17 cellular contexts compared by ENCODE assay signal in the genomic region with DNA sequence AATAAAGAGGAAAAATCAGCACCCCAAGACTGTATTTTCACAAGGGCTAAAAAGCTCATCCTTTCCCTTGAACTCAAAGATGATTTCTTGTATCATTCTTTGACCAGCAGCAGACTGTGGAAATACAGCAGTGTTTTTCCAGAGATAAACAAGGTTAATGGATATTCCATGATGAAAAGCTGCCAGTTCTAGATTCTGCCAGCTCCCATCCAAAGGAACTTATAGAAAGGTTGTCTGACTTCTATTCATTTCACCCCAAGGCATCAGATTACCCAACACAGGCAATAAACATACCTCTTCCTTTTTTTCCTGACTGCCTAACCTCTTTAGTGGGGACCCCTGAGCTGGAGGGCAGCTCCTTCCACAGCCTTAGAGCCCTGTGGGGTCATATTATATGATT.
DNase-seq lines count a peak whose midpoint lies in the region; ATAC-seq, FAIRE-seq and TF ChIP-seq lines count a peak whose summit lies in the region.
"Had no signal": no experiment of that assay in that cellular context is flagged by ENCODE, and none has a peak within 500 bp of the region (broad histone marks: within the 10 kb centered on the region; RNA-seq: fewer than 3 reads in every experiment).

No MANE protein-coding gene starts in this region.

- H2AFZ ChIP-seq in IMR-90 (replicated peaks; ENCODE audit: low read length, poor library complexity) (no peak overlapping the region), keratinocyte (ENCODE audit: control insufficient read depth, low read length) (no peak overlapping the region), PC-9 (no peak overlapping the region)

- H2BK20ac ChIP-seq in IMR-90 (ENCODE audit: low read depth, low read length): peak overlapping the region; percentile 89

- no peaks in the 10 kb centered on the region for H3K9me2 ChIP-seq in PC-9 (ENCODE audit: insufficient read depth)

- H3K27ac ChIP-seq in IMR-90 (ENCODE audit: insufficient read depth, low read length) (peak overlapping the region; percentile 92), keratinocyte (ENCODE audit: control insufficient read depth, insufficient read depth, low read length) (peak overlapping the region; percentile 94), PC-9 (no peak overlapping the region)

- H3F3A ChIP-seq in PC-9 (ENCODE audit: insufficient read depth, low read depth): no peaks in the 10 kb centered on the region

- H3K79me2 ChIP-seq in keratinocyte (ENCODE audit: control insufficient read depth, insufficient read depth, low read length) (no peaks in the 10 kb centered on the region), PC-9 (ENCODE audit: low read depth) (no peaks in the 10 kb centered on the region)

- no peaks in the 10 kb centered on the region for H4K20me1 ChIP-seq in IMR-90 (ENCODE audit: insufficient read depth, low read length)
- H4K20me1 ChIP-seq in keratinocyte (ENCODE audit: control insufficient read depth, extremely low read depth, insufficient read depth, low read length): no peaks in the 10 kb centered on the region
- H4K20me1 ChIP-seq in PC-9 (ENCODE audit: insufficient read depth): no peaks in the 10 kb centered on the region

- peak overlapping the region; percentile 63 to 71 for H4K8ac ChIP-seq in IMR-90 (ENCODE audit: low read depth in 2 of 2, low read length in 2 of 2)

- TF ChIP-seq CTCF in IMR-90 (conservative IDR thresholded peaks at IDR 0.05; ENCODE audit: low read depth, low read length) (no peak), bronchial epithelial cell (IDR thresholded peaks at IDR 0.05; ENCODE audit: insufficient read depth, low read length, severe bottlenecking) (no peak), keratinocyte (optimal IDR thresholded peaks at IDR 0.05 in 1 of 3, IDR thresholded peaks at IDR 0.05 in 1 of 3, conservative IDR thresholded peaks at IDR 0.05 in 1 of 3; ENCODE audit: extremely low read depth in 1 of 3, insufficient read depth in 2 of 3, low read length in 3 of 3) (no peak), PC-9 (conservative IDR thresholded peaks at IDR 0.05) (no peak)

- no peak for FAIRE-seq in bronchial epithelial cell (lab: Jason Lieb, UNC)
- peak; percentile 72 for FAIRE-seq in keratinocyte (lab: Jason Lieb, UNC)
- FAIRE-seq: A549, D721Med, GM12892, GM19239, K562 had no signal

- H3K36me3 ChIP-seq in IMR-90 (ENCODE audit: control insufficient read depth, insufficient read depth, low read length) (no peaks in the 10 kb centered on the region), bronchial epithelial cell (ENCODE audit: control insufficient read depth, insufficient read depth, low read length) (no peaks in the 10 kb centered on the region), keratinocyte (ENCODE audit: control insufficient read depth in 2 of 2, extremely low read depth in 1 of 2, insufficient read depth in 2 of 2, low read length in 2 of 2) (no peaks in the 10 kb centered on the region), PC-9 (ENCODE audit: low read depth) (no peaks in the 10 kb centered on the region)

- peak overlapping the region; percentile 96 for H2BK5ac ChIP-seq in IMR-90 (ENCODE audit: low read depth, low read length, poor library complexity, severe bottlenecking)

- H3K23ac ChIP-seq in IMR-90 (ENCODE audit: low read depth, low read length): peak overlapping the region; percentile 39; the same call in 1 of the 2 replicates

- intact Hi-C loops in IMR-90 (cut with micrococcal nuclease) (no loop called here), PC-9 (cut with micrococcal nuclease; ENCODE audit: unreplicated experiment) (no loop called here)

- H4K5ac ChIP-seq in IMR-90 (ENCODE audit: low read depth, low read length): peak overlapping the region; percentile 96

- peak overlapping the region; percentile 91; the same call in 2 of the 3 replicates for H2BK15ac ChIP-seq in IMR-90 (ENCODE audit: low read depth, low read length)

- no peak for TF ChIP-seq POLR2A in IMR-90 (IDR thresholded peaks at IDR 0.05; ENCODE audit: low read depth, low read length)

- H3K9me1 ChIP-seq in IMR-90 (ENCODE audit: insufficient read depth, low read length) (no peaks in the 10 kb centered on the region), keratinocyte (ENCODE audit: control insufficient read depth, extremely low read depth, insufficient read depth, low read length) (no peaks in the 10 kb centered on the region)

- H3K9me3 ChIP-seq in IMR-90 (ENCODE audit: control insufficient read depth, insufficient read depth, low read length) (no peaks in the 10 kb centered on the region; the same call in 1 of the 2 replicates), keratinocyte (ENCODE audit: control insufficient read depth, low read depth, low read length) (peaks cover 15% of the 10 kb centered on the region), PC-9 (ENCODE audit: insufficient read depth, low read depth) (no peaks in the 10 kb centered on the region; the same call in 1 of the 2 replicates)

- H3K4me3 ChIP-seq in IMR-90 (ENCODE audit: insufficient read depth, low read depth, low read length) (no peak overlapping the region), bronchial epithelial cell (ENCODE audit: low read depth, low read length) (no peak overlapping the region), keratinocyte (ENCODE audit: control insufficient read depth in 2 of 3, extremely low read depth in 1 of 3, insufficient read depth in 2 of 3, low read depth in 1 of 3, low read length in 3 of 3) (no peak overlapping the region), PC-9 (no peak overlapping the region)
- H3K4me3 ChIP-seq: A549, K562 had no signal

- POLR2A ChIA-PET in IMR-90 (lab: Charles Lee; ENCODE audit: unreplicated experiment): interaction anchor here (0.7 to 1.3 kb wide), 2 partner anchors 8 to 98 kb away, joined by 3 to 4 read pairs; no protein-coding TSS in a partner anchor
- POLR2A ChIA-PET in PC-9 (lab: Charles Lee; ENCODE audit: unreplicated experiment): interaction anchor here (0.6 to 0.9 kb wide), 2 partner anchors 31 to 376 kb away, joined by 3 to 5 read pairs; a partner anchor contains a TSS

- H3K18ac ChIP-seq in IMR-90 (ENCODE audit: low read depth, low read length): peak overlapping the region; percentile 84

- H3K9ac ChIP-seq in IMR-90 (ENCODE audit: low read depth, low read length) (peak overlapping the region; percentile 62), keratinocyte (ENCODE audit: control insufficient read depth, extremely low read depth, insufficient read depth, low read length) (peak overlapping the region; percentile 72)

- H3K79me1 ChIP-seq in IMR-90 (ENCODE audit: low read depth in 1 of 2, low read length in 2 of 2): peaks cover 0 to 6% of the 10 kb centered on the region in 2 experiments; a peak in 2 of 4 replicates

- H3K4ac ChIP-seq in IMR-90 (ENCODE audit: low read depth, low read length): peak overlapping the region; percentile 77; the same call in 1 of the 2 replicates

- H3K4me2 ChIP-seq in IMR-90 (ENCODE audit: low read depth, low read length) (peak overlapping the region; percentile 23; the same call in 1 of the 2 replicates), keratinocyte (ENCODE audit: control insufficient read depth, extremely low read depth, insufficient read depth, low read depth, low read length) (peak overlapping the region; percentile 46), PC-9 (no peak overlapping the region)
- H3K4me2 ChIP-seq: A549 had no signal

- H3K4me1 ChIP-seq in IMR-90 (ENCODE audit: control insufficient read depth, insufficient read depth, low read length) (peaks cover 14% of the 10 kb centered on the region), keratinocyte (ENCODE audit: control insufficient read depth, extremely low read depth, insufficient read depth, low read length) (peaks cover 61% of the 10 kb centered on the region), PC-9 (replicated peaks; ENCODE audit: insufficient read depth) (peaks cover 14% of the 10 kb centered on the region)

- ATAC-seq in IMR-90 (ENCODE audit: low read depth) (no peak), GM18867 (IDR thresholded peaks at IDR 0.05; ENCODE audit: unreplicated experiment) (no peak), HG03571 (IDR thresholded peaks at IDR 0.05; ENCODE audit: unreplicated experiment) (no peak)
- ATAC-seq: A549; CD8-positive, alpha-beta T cell; HCT116; K562 had no signal

- in situ Hi-C loops in IMR-90 (cut with MboI; ENCODE audit: low sequenced_read_pairs): no loop called here

- H2AK9ac ChIP-seq in IMR-90 (replicated peaks; ENCODE audit: low read depth, low read length, poor library complexity): no peak overlapping the region

- H3K27me3 ChIP-seq in IMR-90 (ENCODE audit: control insufficient read depth, insufficient read depth, low read length) (no peaks in the 10 kb centered on the region), bronchial epithelial cell (ENCODE audit: control insufficient read depth, insufficient read depth, low read length) (no peaks in the 10 kb centered on the region), keratinocyte (ENCODE audit: control insufficient read depth, extremely low read depth, insufficient read depth, low read length) (no peaks in the 10 kb centered on the region), PC-9 (ENCODE audit: insufficient read depth, low read depth) (no peaks in the 10 kb centered on the region)

- peak overlapping the region; percentile 49 for H3K14ac ChIP-seq in IMR-90 (replicated peaks; ENCODE audit: low read depth, low read length)

- dilution Hi-C loops in IMR-90 (cut with HindIII; ENCODE audit: low sequenced_read_pairs, unreplicated experiment): no loop called here
- dilution Hi-C loops in keratinocyte (cut with MboI; ENCODE audit: extremely low pct_ligation_motif_present, low sequenced_read_pairs): no loop called here

- no peak for TF ChIP-seq RAD21 in IMR-90 (IDR thresholded peaks at IDR 0.05; ENCODE audit: low read length)

- peak overlapping the region; percentile 45 for H2AK5ac ChIP-seq in IMR-90 (ENCODE audit: low read depth, low read length)

- BruUV-seq in IMR-90 (replicated peaks; lab: Mats Ljungman, UMichigan): no TSS peak
- no TSS peak for BruUV-seq in PC-9 (replicated peaks; lab: Mats Ljungman, UMichigan)

- peak overlapping the region; percentile 57; the same call in 1 of the 2 replicates for H3K56ac ChIP-seq in IMR-90 (ENCODE audit: extremely low read depth, insufficient read depth, low read length)

- CTCF ChIA-PET in IMR-90 (lab: Yijun Ruan, JAX) (interaction anchor here (0.6 to 1.3 kb wide), 5 partner anchors 15 to 425 kb away, joined by 3 to 6 read pairs (median 3); no protein-coding TSS in a partner anchor), PC-9 (lab: Charles Lee) (no interaction called here)

- H2BK120ac ChIP-seq in IMR-90 (ENCODE audit: low read depth, low read length): peak overlapping the region; percentile 88

- no peak for DNase-seq in IMR-90
- peak; percentile 50 for DNase-seq in bronchial epithelial cell (ENCODE audit: low read depth)
- DNase-seq in keratinocyte (ENCODE audit: low read depth, low spot score): no peak
- DNase-seq in putamen (ENCODE audit: low spot score): no peak
- no peak for DNase-seq in PC-9
- DNase-seq: CD8-positive, alpha-beta T cell; COR-L47; DND-41; GDM1 had no signal

- H4K91ac ChIP-seq in IMR-90 (ENCODE audit: insufficient read depth, low read depth, low read length): peak overlapping the region; percentile 54

TF ChIP-seq in IMR-90, 13 proteins besides CTCF, POLR2A, EP300 and RAD21 (continues in another document):
- TF ChIP-seq CEBPB (IDR thresholded peaks at IDR 0.05; ENCODE audit: low read depth, low read length) (no peak), NFE2L2 (IDR thresholded peaks at IDR 0.05; ENCODE audit: low read depth, low read length) (no peak), FOS (IDR thresholded peaks at IDR 0.05; ENCODE audit: low read depth, low read length) (no peak)
